ENCODE assay signal across 1 cellular context in the genomic region with DNA sequence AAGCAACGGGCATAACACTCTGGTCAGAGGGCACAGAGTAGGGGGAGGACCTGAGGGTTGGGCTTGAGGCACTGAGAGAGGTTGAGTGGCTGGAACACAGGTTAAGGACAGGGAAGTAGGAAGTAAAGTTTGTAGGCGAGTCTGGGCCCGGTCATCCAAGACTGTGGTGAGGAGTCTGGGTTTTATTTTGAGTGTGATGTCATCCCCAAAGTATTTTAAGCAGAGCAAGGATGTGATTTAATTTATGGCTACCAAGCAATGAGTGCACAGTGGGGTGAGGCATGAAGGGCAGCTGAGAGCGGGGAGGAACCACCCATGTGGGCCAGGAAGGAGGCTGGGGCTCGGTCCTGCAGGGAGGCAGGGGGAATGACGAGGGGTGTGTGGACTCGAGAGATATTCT.
A peak's percentile ranks its signal among the peaks of the same experiment; 100 is the strongest.
TF ChIP-seq lines count a peak whose summit lies in the region.

No MANE protein-coding gene starts in this region.

TF ChIP-seq in HEK293, 187 proteins besides CTCF, POLR2A, EP300 and RAD21 (continued from another document):
- TF ChIP-seq SP7 (tag by site-specific recombination; IDR thresholded peaks at IDR 0.05) (peak; percentile 92), SETDB1 (IDR thresholded peaks at IDR 0.05; ENCODE audit: insufficient read length, low read length) (peak; percentile 70), ZFHX2 (tag by site-specific recombination; conservative IDR thresholded peaks at IDR 0.05) (peak; percentile 20; the same call in 1 of the 2 replicates), GFI1B (tag by site-specific recombination; IDR thresholded peaks at IDR 0.05) (0 out of 2 replicates have a peak, but pooled peaks have one; percentile 23), GLIS1 (tag by site-specific recombination; IDR thresholded peaks at IDR 0.05) (0 out of 2 replicates have a peak, but pooled peaks have one; percentile 9), ZNF366 (tag by site-specific recombination; conservative IDR thresholded peaks at IDR 0.05) (peak; percentile 15; the same call in 1 of the 2 replicates), ZNF248 (tag by site-specific recombination; IDR thresholded peaks at IDR 0.05) (no peak), KLF1 (tag by site-specific recombination; IDR thresholded peaks at IDR 0.05) (peak; percentile 36; the same call in 1 of the 2 replicates), ZEB2 (tag by site-specific recombination; IDR thresholded peaks at IDR 0.05) (peak; percentile 50; the same call in 1 of the 2 replicates), ZNF529 (tag by site-specific recombination; IDR thresholded peaks at IDR 0.05; ENCODE audit: insufficient replicate concordance) (peak; percentile 98), ZFP37 (tag by site-specific recombination; IDR thresholded peaks at IDR 0.05) (0 out of 2 replicates have a peak, but pooled peaks have one; percentile 43)
- TF ChIP-seq, protein P1, sequence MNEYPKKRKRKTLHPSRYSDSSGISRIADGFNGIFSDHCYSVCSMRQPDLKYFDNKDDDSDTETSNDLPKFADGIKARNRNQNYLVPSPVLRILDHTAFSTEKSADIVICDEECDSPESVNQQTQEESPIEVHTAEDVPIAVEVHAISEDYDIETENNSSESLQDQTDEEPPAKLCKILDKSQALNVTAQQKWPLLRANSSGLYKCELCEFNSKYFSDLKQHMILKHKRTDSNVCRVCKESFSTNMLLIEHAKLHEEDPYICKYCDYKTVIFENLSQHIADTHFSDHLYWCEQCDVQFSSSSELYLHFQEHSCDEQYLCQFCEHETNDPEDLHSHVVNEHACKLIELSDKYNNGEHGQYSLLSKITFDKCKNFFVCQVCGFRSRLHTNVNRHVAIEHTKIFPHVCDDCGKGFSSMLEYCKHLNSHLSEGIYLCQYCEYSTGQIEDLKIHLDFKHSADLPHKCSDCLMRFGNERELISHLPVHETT (tag by site-specific recombination; IDR thresholded peaks at IDR 0.05): 0 out of 2 replicates have a peak, but pooled peaks have one; percentile 29
- TF ChIP-seq, protein P2, sequence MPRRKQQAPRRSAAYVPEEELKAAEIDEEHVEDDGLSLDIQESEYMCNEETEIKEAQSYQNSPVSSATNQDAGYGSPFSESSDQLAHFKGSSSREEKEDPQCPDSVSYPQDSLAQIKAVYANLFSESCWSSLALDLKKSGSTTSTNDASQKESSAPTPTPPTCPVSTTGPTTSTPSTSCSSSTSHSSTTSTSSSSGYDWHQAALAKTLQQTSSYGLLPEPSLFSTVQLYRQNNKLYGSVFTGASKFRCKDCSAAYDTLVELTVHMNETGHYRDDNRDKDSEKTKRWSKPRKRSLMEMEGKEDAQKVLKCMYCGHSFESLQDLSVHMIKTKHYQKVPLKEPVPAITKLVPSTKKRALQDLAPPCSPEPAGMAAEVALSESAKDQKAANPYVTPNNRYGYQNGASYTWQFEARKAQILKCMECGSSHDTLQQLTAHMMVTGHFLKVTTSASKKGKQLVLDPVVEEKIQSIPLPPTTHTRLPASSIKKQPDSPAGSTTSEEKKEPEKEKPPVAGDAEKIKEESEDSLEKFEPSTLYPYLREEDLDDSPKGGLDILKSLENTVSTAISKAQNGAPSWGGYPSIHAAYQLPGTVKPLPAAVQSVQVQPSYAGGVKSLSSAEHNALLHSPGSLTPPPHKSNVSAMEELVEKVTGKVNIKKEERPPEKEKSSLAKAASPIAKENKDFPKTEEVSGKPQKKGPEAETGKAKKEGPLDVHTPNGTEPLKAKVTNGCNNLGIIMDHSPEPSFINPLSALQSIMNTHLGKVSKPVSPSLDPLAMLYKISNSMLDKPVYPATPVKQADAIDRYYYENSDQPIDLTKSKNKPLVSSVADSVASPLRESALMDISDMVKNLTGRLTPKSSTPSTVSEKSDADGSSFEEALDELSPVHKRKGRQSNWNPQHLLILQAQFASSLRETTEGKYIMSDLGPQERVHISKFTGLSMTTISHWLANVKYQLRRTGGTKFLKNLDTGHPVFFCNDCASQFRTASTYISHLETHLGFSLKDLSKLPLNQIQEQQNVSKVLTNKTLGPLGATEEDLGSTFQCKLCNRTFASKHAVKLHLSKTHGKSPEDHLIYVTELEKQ (tag by site-specific recombination; IDR thresholded peaks at IDR 0.05; ENCODE audit: borderline replicate concordance): no peak
